1 cellular context compared by ENCODE assay signal in the genomic region with DNA sequence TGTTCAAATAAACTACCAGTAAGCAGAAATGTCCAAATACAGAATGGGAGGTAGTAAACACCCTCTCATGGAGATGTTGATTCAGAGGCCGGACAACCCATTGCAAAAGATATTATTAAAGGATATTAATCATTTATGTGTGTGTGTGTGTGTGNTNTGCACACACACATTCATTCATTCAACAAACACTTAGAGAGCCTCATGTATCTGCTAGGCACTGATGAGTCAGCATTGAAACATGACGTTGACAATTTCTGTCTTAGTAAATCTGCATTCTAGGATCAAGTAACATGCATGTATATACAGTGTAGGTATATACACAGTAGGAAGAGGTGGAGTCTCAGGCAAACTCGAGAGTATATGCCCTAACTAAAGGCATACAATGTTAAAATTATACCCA.
TF ChIP-seq lines count a peak whose summit lies in the region.

No MANE protein-coding gene starts in this region.

TF ChIP-seq in HepG2, 621 proteins besides CTCF, POLR2A, EP300 and RAD21 (continued from another document):
- TF ChIP-seq, protein P1, sequence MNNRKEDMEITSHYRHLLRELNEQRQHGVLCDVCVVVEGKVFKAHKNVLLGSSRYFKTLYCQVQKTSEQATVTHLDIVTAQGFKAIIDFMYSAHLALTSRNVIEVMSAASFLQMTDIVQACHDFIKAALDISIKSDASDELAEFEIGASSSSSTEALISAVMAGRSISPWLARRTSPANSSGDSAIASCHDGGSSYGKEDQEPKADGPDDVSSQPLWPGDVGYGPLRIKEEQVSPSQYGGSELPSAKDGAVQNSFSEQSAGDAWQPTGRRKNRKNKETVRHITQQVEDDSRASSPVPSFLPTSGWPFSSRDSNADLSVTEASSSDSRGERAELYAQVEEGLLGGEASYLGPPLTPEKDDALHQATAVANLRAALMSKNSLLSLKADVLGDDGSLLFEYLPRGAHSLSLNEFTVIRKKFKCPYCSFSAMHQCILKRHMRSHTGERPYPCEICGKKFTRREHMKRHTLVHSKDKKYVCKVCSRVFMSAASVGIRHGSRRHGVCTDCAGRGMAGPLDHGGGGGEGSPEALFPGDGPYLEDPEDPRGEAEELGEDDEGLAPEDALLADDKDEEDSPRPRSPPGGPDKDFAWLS (CRISPR knock-in tag; IDR thresholded peaks at IDR 0.05; ENCODE audit: borderline replicate concordance), result no peak
- no peak for TF ChIP-seq TP53 (CRISPR knock-in tag; conservative IDR thresholded peaks at IDR 0.05)
